Comparison of ENCODE assay signal across 1 cellular context in the genomic region with DNA sequence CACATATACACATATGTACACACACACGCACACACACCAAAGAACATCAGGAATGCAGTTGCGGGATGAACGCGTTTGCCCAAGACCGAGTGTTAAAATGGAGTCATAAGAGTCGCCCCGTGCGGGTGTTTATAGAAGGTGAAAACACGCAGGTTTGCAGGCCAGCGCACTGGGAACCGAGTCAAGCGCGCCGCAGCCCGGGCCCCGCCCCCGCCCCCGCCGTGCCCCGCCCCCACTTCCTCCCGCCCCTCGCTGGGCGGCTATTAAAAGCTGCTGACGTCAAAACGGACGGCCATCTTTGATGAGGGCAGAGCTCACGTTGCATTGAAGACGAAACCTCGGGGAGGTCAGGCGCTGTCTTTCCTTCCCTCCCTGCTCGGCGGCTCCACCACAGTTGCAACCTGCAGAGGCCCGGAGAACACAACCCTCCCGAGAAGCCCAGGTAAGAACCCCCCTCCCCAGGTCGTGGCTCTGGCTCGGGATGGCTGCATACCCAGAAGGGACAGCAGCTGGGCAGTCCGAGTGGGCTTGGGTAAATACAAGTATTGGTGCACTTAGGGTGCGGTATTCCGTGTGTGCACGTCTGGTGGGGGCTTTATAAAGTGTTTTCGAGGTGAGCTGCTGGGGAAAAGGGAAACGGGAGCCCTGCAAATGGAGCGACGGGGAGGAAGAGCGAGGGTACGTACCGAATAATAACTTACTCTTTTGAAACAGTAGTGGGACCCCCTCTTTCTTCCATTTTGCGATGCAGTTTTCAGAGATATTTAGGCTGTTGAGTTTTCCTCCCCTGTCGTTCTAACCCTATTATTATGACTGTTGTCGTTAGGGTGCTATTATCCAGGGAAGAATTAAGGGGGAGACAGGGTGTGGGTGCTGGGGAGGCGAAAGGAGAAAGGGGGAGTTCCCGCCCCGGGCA.
A peak's percentile ranks its signal among the peaks of the same experiment; 100 is the strongest.
TF ChIP-seq lines count a peak whose summit lies in the region.

A gene (plus strand): TSS at position 295 of the 916 bp plus-strand sequence. CDS start 56,662 bp downstream, outside the sequence.

TF ChIP-seq in SK-N-SH, 30 proteins besides CTCF, POLR2A, EP300 and RAD21 (continued from another document):
- TF ChIP-seq, protein P1, sequence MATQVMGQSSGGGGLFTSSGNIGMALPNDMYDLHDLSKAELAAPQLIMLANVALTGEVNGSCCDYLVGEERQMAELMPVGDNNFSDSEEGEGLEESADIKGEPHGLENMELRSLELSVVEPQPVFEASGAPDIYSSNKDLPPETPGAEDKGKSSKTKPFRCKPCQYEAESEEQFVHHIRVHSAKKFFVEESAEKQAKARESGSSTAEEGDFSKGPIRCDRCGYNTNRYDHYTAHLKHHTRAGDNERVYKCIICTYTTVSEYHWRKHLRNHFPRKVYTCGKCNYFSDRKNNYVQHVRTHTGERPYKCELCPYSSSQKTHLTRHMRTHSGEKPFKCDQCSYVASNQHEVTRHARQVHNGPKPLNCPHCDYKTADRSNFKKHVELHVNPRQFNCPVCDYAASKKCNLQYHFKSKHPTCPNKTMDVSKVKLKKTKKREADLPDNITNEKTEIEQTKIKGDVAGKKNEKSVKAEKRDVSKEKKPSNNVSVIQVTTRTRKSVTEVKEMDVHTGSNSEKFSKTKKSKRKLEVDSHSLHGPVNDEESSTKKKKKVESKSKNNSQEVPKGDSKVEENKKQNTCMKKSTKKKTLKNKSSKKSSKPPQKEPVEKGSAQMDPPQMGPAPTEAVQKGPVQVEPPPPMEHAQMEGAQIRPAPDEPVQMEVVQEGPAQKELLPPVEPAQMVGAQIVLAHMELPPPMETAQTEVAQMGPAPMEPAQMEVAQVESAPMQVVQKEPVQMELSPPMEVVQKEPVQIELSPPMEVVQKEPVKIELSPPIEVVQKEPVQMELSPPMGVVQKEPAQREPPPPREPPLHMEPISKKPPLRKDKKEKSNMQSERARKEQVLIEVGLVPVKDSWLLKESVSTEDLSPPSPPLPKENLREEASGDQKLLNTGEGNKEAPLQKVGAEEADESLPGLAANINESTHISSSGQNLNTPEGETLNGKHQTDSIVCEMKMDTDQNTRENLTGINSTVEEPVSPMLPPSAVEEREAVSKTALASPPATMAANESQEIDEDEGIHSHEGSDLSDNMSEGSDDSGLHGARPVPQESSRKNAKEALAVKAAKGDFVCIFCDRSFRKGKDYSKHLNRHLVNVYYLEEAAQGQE (IDR thresholded peaks at IDR 0.05; ENCODE audit: low read depth, low read length) = peak; percentile 78; the same call in 1 of the 2 replicates
- 0 out of 2 replicates have a peak, but pooled peaks have one; percentile 10 for TF ChIP-seq FOXJ3 (CRISPR knock-in tag; IDR thresholded peaks at IDR 0.05)
- peak; percentile 9; the same call in 1 of the 2 replicates for TF ChIP-seq ELF1 (IDR thresholded peaks at IDR 0.05)
- TF ChIP-seq GABPA (IDR thresholded peaks at IDR 0.05; ENCODE audit: low read depth) = peak; percentile 12; the same call in 1 of the 2 replicates
- TF ChIP-seq, protein P2, sequence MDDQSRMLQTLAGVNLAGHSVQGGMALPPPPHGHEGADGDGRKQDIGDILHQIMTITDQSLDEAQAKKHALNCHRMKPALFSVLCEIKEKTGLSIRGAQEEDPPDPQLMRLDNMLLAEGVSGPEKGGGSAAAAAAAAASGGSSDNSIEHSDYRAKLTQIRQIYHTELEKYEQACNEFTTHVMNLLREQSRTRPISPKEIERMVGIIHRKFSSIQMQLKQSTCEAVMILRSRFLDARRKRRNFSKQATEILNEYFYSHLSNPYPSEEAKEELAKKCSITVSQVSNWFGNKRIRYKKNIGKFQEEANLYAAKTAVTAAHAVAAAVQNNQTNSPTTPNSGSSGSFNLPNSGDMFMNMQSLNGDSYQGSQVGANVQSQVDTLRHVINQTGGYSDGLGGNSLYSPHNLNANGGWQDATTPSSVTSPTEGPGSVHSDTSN (IDR thresholded peaks at IDR 0.05) = no peak
- TF ChIP-seq, protein P3, sequence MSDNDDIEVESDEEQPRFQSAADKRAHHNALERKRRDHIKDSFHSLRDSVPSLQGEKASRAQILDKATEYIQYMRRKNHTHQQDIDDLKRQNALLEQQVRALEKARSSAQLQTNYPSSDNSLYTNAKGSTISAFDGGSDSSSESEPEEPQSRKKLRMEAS (IDR thresholded peaks at IDR 0.05; ENCODE audit: low read depth) = peak; percentile 85
- TF ChIP-seq RCOR1 (IDR thresholded peaks at IDR 0.05; ENCODE audit: low read length) = 0 out of 2 replicates have a peak, but pooled peaks have one; percentile 6
- no peak for TF ChIP-seq JUND (IDR thresholded peaks at IDR 0.05)
- TF ChIP-seq YY1 (IDR thresholded peaks at IDR 0.05; ENCODE audit: low read depth) = peak; percentile 95
- no peak for TF ChIP-seq SMC3 (IDR thresholded peaks at IDR 0.05; ENCODE audit: low read depth, low read length)
- TF ChIP-seq, protein P4, sequence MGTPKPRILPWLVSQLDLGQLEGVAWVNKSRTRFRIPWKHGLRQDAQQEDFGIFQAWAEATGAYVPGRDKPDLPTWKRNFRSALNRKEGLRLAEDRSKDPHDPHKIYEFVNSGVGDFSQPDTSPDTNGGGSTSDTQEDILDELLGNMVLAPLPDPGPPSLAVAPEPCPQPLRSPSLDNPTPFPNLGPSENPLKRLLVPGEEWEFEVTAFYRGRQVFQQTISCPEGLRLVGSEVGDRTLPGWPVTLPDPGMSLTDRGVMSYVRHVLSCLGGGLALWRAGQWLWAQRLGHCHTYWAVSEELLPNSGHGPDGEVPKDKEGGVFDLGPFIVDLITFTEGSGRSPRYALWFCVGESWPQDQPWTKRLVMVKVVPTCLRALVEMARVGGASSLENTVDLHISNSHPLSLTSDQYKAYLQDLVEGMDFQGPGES (IDR thresholded peaks at IDR 0.05; ENCODE audit: low read depth, low read length) = no peak
- no peak for TF ChIP-seq RXRA (IDR thresholded peaks at IDR 0.05; ENCODE audit: borderline replicate concordance, low read depth)
- TF ChIP-seq NFIC (IDR thresholded peaks at IDR 0.05; ENCODE audit: borderline replicate concordance) = no peak
- no peak for TF ChIP-seq FOSL2 (IDR thresholded peaks at IDR 0.05; ENCODE audit: borderline replicate concordance, low read depth)
- TF ChIP-seq, protein P5, sequence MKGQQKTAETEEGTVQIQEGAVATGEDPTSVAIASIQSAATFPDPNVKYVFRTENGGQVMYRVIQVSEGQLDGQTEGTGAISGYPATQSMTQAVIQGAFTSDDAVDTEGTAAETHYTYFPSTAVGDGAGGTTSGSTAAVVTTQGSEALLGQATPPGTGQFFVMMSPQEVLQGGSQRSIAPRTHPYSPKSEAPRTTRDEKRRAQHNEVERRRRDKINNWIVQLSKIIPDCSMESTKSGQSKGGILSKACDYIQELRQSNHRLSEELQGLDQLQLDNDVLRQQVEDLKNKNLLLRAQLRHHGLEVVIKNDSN (IDR thresholded peaks at IDR 0.05; ENCODE audit: borderline replicate concordance, low read depth) = no peak
- no peak for TF ChIP-seq GATA2 (CRISPR knock-in tag; IDR thresholded peaks at IDR 0.05)
- no peak for TF ChIP-seq NRF1 (IDR thresholded peaks at IDR 0.05; ENCODE audit: low read depth, low read length)
